Comparison of ENCODE assay signal across 13 cellular contexts in genomic region chr18:54880706-54881105, GRCh38. TPM values are rescaled to one million over a fixed set of nuclear protein-coding genes. Genes with fewer than 3 reads are reported as not detected.
DNase-seq lines count a peak whose midpoint lies in the region; ATAC-seq and TF ChIP-seq lines count a peak whose summit lies in the region.
"Had no signal": no experiment of that assay in that cellular context is flagged by ENCODE, and none has a peak within 500 bp of the region (broad histone marks: within the 10 kb centered on the region; RNA-seq: fewer than 3 reads in every experiment).

No MANE protein-coding gene starts in this region.

- no peak overlapping the region for H2BK5ac ChIP-seq in neuronal stem cell (ENCODE audit: low read length)

- TF ChIP-seq CTCF in hepatocyte (IDR thresholded peaks at IDR 0.05; ENCODE audit: poor library complexity) = no peak

- no peak overlapping the region for H2AK5ac ChIP-seq in neuronal stem cell (ENCODE audit: low read depth, low read length)

- no peak overlapping the region for H2BK120ac ChIP-seq in neuronal stem cell (ENCODE audit: low read depth, low read length)

- H3K36me3 ChIP-seq in hepatocyte (replicated peaks; ENCODE audit: insufficient read depth, low read depth) = no peaks in the 10 kb centered on the region
- no peaks in the 10 kb centered on the region for H3K36me3 ChIP-seq in neuronal stem cell (replicated peaks in 1 of 2; ENCODE audit: control insufficient read depth in 2 of 2, insufficient read depth in 2 of 2, low read length in 2 of 2)

- 78% methylated on average over 1 of the region's 1 CpG for WGBS in hepatocyte (ENCODE audit: low lambda C conversion rate, missing lambda C conversion rate)
- WGBS in neuronal stem cell (ENCODE audit: extremely low coverage in 2 of 2, insufficient read length in 2 of 2, insufficient replicate concordance in 1 of 2), 2 donors = no CpG with 5 or more reads among the region's 1 CpG

- no peak overlapping the region for H3K4ac ChIP-seq in neuronal stem cell (ENCODE audit: low read length)

- no peaks in the 10 kb centered on the region for H4K20me1 ChIP-seq in hepatocyte (ENCODE audit: insufficient read depth, poor library complexity, severe bottlenecking)

- H3K9me3 ChIP-seq in hepatocyte (ENCODE audit: low read depth) = no peaks in the 10 kb centered on the region
- no peaks in the 10 kb centered on the region for H3K9me3 ChIP-seq in neuronal stem cell (replicated peaks in 1 of 2; ENCODE audit: control insufficient read depth in 2 of 2, insufficient read depth in 1 of 2, low read depth in 1 of 2, low read length in 2 of 2)

- ATAC-seq in Right ventricle myocardium superior (ENCODE audit: poor library complexity) = no peak
- no peak for ATAC-seq in GM19395 (IDR thresholded peaks at IDR 0.05; ENCODE audit: unreplicated experiment)
- ATAC-seq: activated CD8-positive, alpha-beta T cell treated with anti-CD3 and anti-CD28 coated beads, Interleukin-2, amount 10 ng/mL, durations not matched to agents 7 days and 5 days; Panc1 had no signal

- no peak overlapping the region for H3K27ac ChIP-seq in hepatocyte
- no peak overlapping the region for H3K27ac ChIP-seq in neuronal stem cell (replicated peaks; ENCODE audit: low read length)
- H3K27ac ChIP-seq in caudate nucleus (ENCODE audit: low read depth, low read length) = no peak overlapping the region

- peak; percentile 1 for DNase-seq in NCI-H526 treated with DMSO at 0.1 percent for 48 hours (lab: John Stamatoyannopoulos, UW)
- DNase-seq in NCI-H526 (lab: John Stamatoyannopoulos, UW) = no peak
- DNase-seq in amniotic epithelial cell (ENCODE audit: low read depth) = peak; percentile 71
- DNase-seq in hepatocyte (ENCODE audit: low spot score) = peak; percentile 26
- DNase-seq in neuronal stem cell (ENCODE audit: low spot score) = no peak
- DNase-seq in Right ventricle myocardium superior = no peak
- no peak for DNase-seq in caudate nucleus (lab: John Stamatoyannopoulos, UW)
- DNase-seq: activated CD8-positive, alpha-beta T cell treated with anti-CD3 and anti-CD28 coated beads, Interleukin-2, amount 10 ng/mL, durations not matched to agents 7 days and 5 days; NCI-H1930 had no signal

- no peak overlapping the region for H3K4me3 ChIP-seq in hepatocyte
- H3K4me3 ChIP-seq in neuronal stem cell (ENCODE audit: low read length in 2 of 2) = no peak overlapping the region

- H4K8ac ChIP-seq in neuronal stem cell (ENCODE audit: low read depth, low read length) = no peak overlapping the region

- H3K4me2 ChIP-seq in hepatocyte = no peak overlapping the region
- no peak overlapping the region for H3K4me2 ChIP-seq in neuronal stem cell (ENCODE audit: insufficient read depth, low read length, poor library complexity, severe bottlenecking)

- no peak overlapping the region for H3K18ac ChIP-seq in neuronal stem cell (ENCODE audit: low read length)

- H4K91ac ChIP-seq in neuronal stem cell (ENCODE audit: low read depth, low read length, poor library complexity) = no peak overlapping the region

- no peak overlapping the region for H2BK12ac ChIP-seq in neuronal stem cell (ENCODE audit: low read length)

- H3K9me2 ChIP-seq in hepatocyte (replicated peaks; ENCODE audit: insufficient read depth) = no peaks in the 10 kb centered on the region

- H3K4me1 ChIP-seq in hepatocyte (ENCODE audit: insufficient read depth) (peaks cover 12% of the 10 kb centered on the region), neuronal stem cell (ENCODE audit: control insufficient read depth in 2 of 2, insufficient read depth in 1 of 2, low read depth in 1 of 2, low read length in 2 of 2) (peaks cover 0 to 12% of the 10 kb centered on the region in 2 donors)

- no peaks in the 10 kb centered on the region for H3K79me2 ChIP-seq in hepatocyte

- H3K23ac ChIP-seq in neuronal stem cell (ENCODE audit: low read depth, low read length, poor library complexity) = no peak overlapping the region

- no peak overlapping the region for H3K9ac ChIP-seq in neuronal stem cell (ENCODE audit: low read depth, low read length, poor library complexity)

- H2AFZ ChIP-seq in hepatocyte (no peak overlapping the region), neuronal stem cell (ENCODE audit: low read length) (no peak overlapping the region)

- no peak overlapping the region for H2BK15ac ChIP-seq in neuronal stem cell (ENCODE audit: low read length)

- H3K79me1 ChIP-seq in neuronal stem cell (ENCODE audit: low read depth, low read length) = no peaks in the 10 kb centered on the region

- intact Hi-C loops in Right ventricle myocardium superior (cut with DNase I) = no loop called here

- H3K14ac ChIP-seq in neuronal stem cell (ENCODE audit: low read length) = no peak overlapping the region

- H3K27me3 ChIP-seq in hepatocyte = no peaks in the 10 kb centered on the region
- no peaks in the 10 kb centered on the region for H3K27me3 ChIP-seq in neuronal stem cell (ENCODE audit: control insufficient read depth in 3 of 3, insufficient read depth in 3 of 3, low read depth in 1 of 3, low read length in 3 of 3)

RNA-seq across cellular contexts. Expression of gene RAB27B, which starts 52.4 kb away (rescaled TPM):
- total RNA-seq in hepatocyte (11.9 and 13.1 TPM in 2 replicates), Right ventricle myocardium superior (0.30 TPM)
- polyA plus RNA-seq in hepatocyte = 4.5 and 5.2 TPM in 2 replicates
- 0.67 TPM for polyA plus RNA-seq in neuronal stem cell (2013, experiment 1 of 2)
- polyA plus RNA-seq in neuronal stem cell (2013, experiment 2 of 2) = 0.96 TPM
- total RNA-seq: A673, dermis microvascular lymphatic vessel endothelial cell had no signal

Comparison
In these comparisons a context has a peak if more than half of its experiments do, and no peak if none do; other contexts are left out.
1. DNase-seq: peak in NCI-H526 treated with DMSO at 0.1 percent for 48 hours (single experiment), amniotic epithelial cell (single experiment) and hepatocyte (single experiment); none in NCI-H526 (0 of 2), neuronal stem cell (single experiment), Right ventricle myocardium superior (single experiment) and caudate nucleus (0 of 61).